Comparison of ENCODE assay signal across 11 cellular contexts in genomic region chr13:99063952-99064351, GRCh38.
DNase-seq lines count a peak whose midpoint lies in the region; ATAC-seq, FAIRE-seq and TF ChIP-seq lines count a peak whose summit lies in the region.
"Had no signal": no experiment of that assay in that cellular context is flagged by ENCODE, and none has a peak within 500 bp of the region (broad histone marks: within the 10 kb centered on the region; RNA-seq: fewer than 3 reads in every experiment).

No MANE protein-coding gene starts in this region.

- TF ChIP-seq EP300 in GM12878 (IDR thresholded peaks at IDR 0.05; ENCODE audit: borderline replicate concordance in 1 of 2, control insufficient read depth in 1 of 2, low read depth in 2 of 2, low read length in 2 of 2), result no peak

- ATAC-seq in activated T-cell treated with anti-CD3 and anti-CD28 coated beads, Interleukin-2, amount 50 U/mL, for 4 hours, result peak; percentile 32 to 48
- ATAC-seq in HG03103 (IDR thresholded peaks at IDR 0.05; ENCODE audit: low read depth, unreplicated experiment) (peak; percentile 48), GM12878 (no peak)
- ATAC-seq in stimulated activated effector memory CD8-positive, alpha-beta T cell treated with anti-CD3 and anti-CD28 coated beads, Interleukin-12 subunit alpha, Interleukin-12 subunit beta, amount 100 ng/mL, for 72 hours, result peak; percentile 26
- ATAC-seq: pancreas had no signal

- H3K4me2 ChIP-seq in GM12878 (ENCODE audit: control insufficient read depth, insufficient read depth), result no peak overlapping the region; the same call in 1 of the 2 replicates

- no peak for TF ChIP-seq RAD21 in GM12878 (IDR thresholded peaks at IDR 0.05; ENCODE audit: insufficient read depth, low read depth, low read length)

- TF ChIP-seq POLR2A in GM12878 (IDR thresholded peaks at IDR 0.05; ENCODE audit: low read depth, low read length), result no peak

- no peaks in the 10 kb centered on the region for H3K27me3 ChIP-seq in GM12878 (replicated peaks in 1 of 2; ENCODE audit: control insufficient read depth in 2 of 2, insufficient read depth in 2 of 2, low read length in 1 of 2)
- H3K27me3 ChIP-seq: pancreas, uterus had no signal

- POLR2A ChIA-PET in GM12878 (lab: Charles Lee), result no interaction called here

- peaks cover 80% of the 10 kb centered on the region for H3K4me1 Mint-ChIP-seq in activated T-cell treated with anti-CD3 and anti-CD28 coated beads, Interleukin-2, amount 50 U/mL, for 4 hours (ENCODE audit: low read depth)
- peaks cover 51% of the 10 kb centered on the region for H3K4me1 Mint-ChIP-seq in stimulated activated effector memory CD8-positive, alpha-beta T cell treated with anti-CD3 and anti-CD28 coated beads, Interleukin-12 subunit alpha, Interleukin-12 subunit beta, amount 100 ng/mL, for 72 hours

- peaks cover 15% of the 10 kb centered on the region for H3K36me3 Mint-ChIP-seq in activated T-cell treated with anti-CD3 and anti-CD28 coated beads, Interleukin-2, amount 50 U/mL, for 4 hours (ENCODE audit: insufficient read depth)
- H3K36me3 Mint-ChIP-seq in stimulated activated effector memory CD8-positive, alpha-beta T cell treated with anti-CD3 and anti-CD28 coated beads, Interleukin-12 subunit alpha, Interleukin-12 subunit beta, amount 100 ng/mL, for 72 hours, result no peaks in the 10 kb centered on the region

- H3K27ac ChIP-seq in GM12878 (ENCODE audit: control insufficient read depth, insufficient read depth), result no peak overlapping the region
- H3K27ac ChIP-seq: pancreas had no signal

- H3K4me3 Mint-ChIP-seq in activated T-cell treated with anti-CD3 and anti-CD28 coated beads, Interleukin-2, amount 50 U/mL, for 4 hours, result no peak overlapping the region
- no peak overlapping the region for H3K4me3 Mint-ChIP-seq in stimulated activated effector memory CD8-positive, alpha-beta T cell treated with anti-CD3 and anti-CD28 coated beads, Interleukin-12 subunit alpha, Interleukin-12 subunit beta, amount 100 ng/mL, for 72 hours

- SMC1A ChIA-PET in GM12878 (lab: Charles Lee; ENCODE audit: uncharacterized antibody, unreplicated experiment), result interaction anchor here (0.7 to 1.3 kb wide), 2 partner anchors 17 to 141 kb away, joined by 3 read pairs; no protein-coding TSS in a partner anchor

- H4K20me1 ChIP-seq in GM12878 (ENCODE audit: control insufficient read depth, insufficient read depth), result no peaks in the 10 kb centered on the region

- no peaks in the 10 kb centered on the region for H3K9me3 Mint-ChIP-seq in activated T-cell treated with anti-CD3 and anti-CD28 coated beads, Interleukin-2, amount 50 U/mL, for 4 hours
- H3K9me3 Mint-ChIP-seq in stimulated activated effector memory CD8-positive, alpha-beta T cell treated with anti-CD3 and anti-CD28 coated beads, Interleukin-12 subunit alpha, Interleukin-12 subunit beta, amount 100 ng/mL, for 72 hours, result no peaks in the 10 kb centered on the region

- in situ Hi-C loops in GM12878 (cut with MboI), result no loop called here

- no peaks in the 10 kb centered on the region; the same call in 2 of the 3 replicates for H3K9me3 ChIP-seq in GM12878 (replicated peaks; ENCODE audit: control insufficient read depth, insufficient read depth, low read length)
- H3K9me3 ChIP-seq: pancreas, uterus had no signal

- no peaks in the 10 kb centered on the region for H3K27me3 Mint-ChIP-seq in activated T-cell treated with anti-CD3 and anti-CD28 coated beads, Interleukin-2, amount 50 U/mL, for 4 hours (ENCODE audit: low read depth)

- no peak overlapping the region for H3K4me3 ChIP-seq in GM12878
- H3K4me3 ChIP-seq: pancreas, uterus had no signal

- CTCF ChIA-PET in GM12878 (lab: Yijun Ruan, JAX), result interaction anchor here (1.0 to 1.3 kb wide), 2 partner anchors 15 to 202 kb away, joined by 3 to 4 read pairs; no protein-coding TSS in a partner anchor

- 93% methylated on average over 1 of the region's 1 CpG for WGBS in GM12878 (ENCODE audit: insufficient coverage, insufficient replicate concordance, low lambda C conversion rate, missing lambda C conversion rate)

- no peaks in the 10 kb centered on the region for H3K36me3 ChIP-seq in GM12878 (ENCODE audit: control insufficient read depth in 2 of 2, insufficient read depth in 2 of 2, low read length in 1 of 2)
- H3K36me3 ChIP-seq: pancreas, uterus had no signal

- H3K9ac ChIP-seq in GM12878 (ENCODE audit: control insufficient read depth, insufficient read depth, low read length), result no peak overlapping the region

- peak; percentile 57 for FAIRE-seq in GM12878 (lab: Jason Lieb, UNC)
- FAIRE-seq: islet of Langerhans, pancreas had no signal

- RAD21 ChIA-PET in GM12878 (lab: Charles Lee; ENCODE audit: unreplicated experiment), result no interaction called here

- TF ChIP-seq CTCF in GM12878 (IDR thresholded peaks at IDR 0.05 in 2 of 3, conservative IDR thresholded peaks at IDR 0.05 in 1 of 3; ENCODE audit: control insufficient read depth in 2 of 3, extremely low read depth in 1 of 3, insufficient read depth in 1 of 3, low read depth in 3 of 3, low read length in 3 of 3), result no peak

- no peak overlapping the region for H3K27ac Mint-ChIP-seq in stimulated activated effector memory CD8-positive, alpha-beta T cell treated with anti-CD3 and anti-CD28 coated beads, Interleukin-12 subunit alpha, Interleukin-12 subunit beta, amount 100 ng/mL, for 72 hours

- DNase-seq in activated T-cell treated with anti-CD3 and anti-CD28 coated beads, Interleukin-2, amount 50 U/mL, for 4 hours, result no peak
- no peak for DNase-seq in activated T-cell treated with anti-CD3 and anti-CD28 coated beads, Interleukin-2, amount 50 U/mL, for 48 hours
- DNase-seq in GM12878 (ENCODE audit: low read depth, low spot score) (no peak), SKM-1 (lab: John Stamatoyannopoulos, UW; ENCODE audit: unreplicated experiment) (no peak), HK-2 (ENCODE audit: unreplicated experiment) (no peak)
- DNase-seq in stimulated activated effector memory CD8-positive, alpha-beta T cell treated with anti-CD3 and anti-CD28 coated beads, Interleukin-12 subunit alpha, Interleukin-12 subunit beta, amount 100 ng/mL, for 72 hours (ENCODE audit: low spot score in 2 of 2), result no peak
- no peak for DNase-seq in central memory CD4-positive, alpha-beta T cell
- DNase-seq: pancreas, uterus had no signal

- no TSS peak for BruUV-seq in GM12878 (replicated peaks; lab: Mats Ljungman, UMichigan)

- H2AFZ ChIP-seq in GM12878 (ENCODE audit: control insufficient read depth, low read depth, low read length), result no peak overlapping the region

- no peaks in the 10 kb centered on the region for H3K4me1 ChIP-seq in GM12878 (ENCODE audit: control insufficient read depth, insufficient read depth, low read length)

- H3K79me2 ChIP-seq in GM12878 (ENCODE audit: control insufficient read depth, insufficient read depth, low read length), result no peaks in the 10 kb centered on the region

- intact Hi-C loops in GM12878 (cut with micrococcal nuclease; ENCODE audit: unreplicated experiment), result no loop called here

TF ChIP-seq in GM12878, 131 proteins besides CTCF, POLR2A, EP300 and RAD21 (continues in another document):
- no peak for TF ChIP-seq ZNF687 (IDR thresholded peaks at IDR 0.05)
- TF ChIP-seq TCF3 (IDR thresholded peaks at IDR 0.05; ENCODE audit: borderline replicate concordance, insufficient read depth, low read depth, low read length), result no peak
- no peak for TF ChIP-seq SMAD1 (IDR thresholded peaks at IDR 0.05; ENCODE audit: low read depth, partially characterized antibody)
- no peak for TF ChIP-seq HDAC6 (IDR thresholded peaks at IDR 0.05; ENCODE audit: unreplicated experiment)
- no peak for TF ChIP-seq ZBED1 (IDR thresholded peaks at IDR 0.05; ENCODE audit: borderline replicate concordance)
- TF ChIP-seq MTA2 (IDR thresholded peaks at IDR 0.05; ENCODE audit: low read depth), result no peak
